Comparison of ENCODE assay signal across 8 cellular contexts in the genomic region with DNA sequence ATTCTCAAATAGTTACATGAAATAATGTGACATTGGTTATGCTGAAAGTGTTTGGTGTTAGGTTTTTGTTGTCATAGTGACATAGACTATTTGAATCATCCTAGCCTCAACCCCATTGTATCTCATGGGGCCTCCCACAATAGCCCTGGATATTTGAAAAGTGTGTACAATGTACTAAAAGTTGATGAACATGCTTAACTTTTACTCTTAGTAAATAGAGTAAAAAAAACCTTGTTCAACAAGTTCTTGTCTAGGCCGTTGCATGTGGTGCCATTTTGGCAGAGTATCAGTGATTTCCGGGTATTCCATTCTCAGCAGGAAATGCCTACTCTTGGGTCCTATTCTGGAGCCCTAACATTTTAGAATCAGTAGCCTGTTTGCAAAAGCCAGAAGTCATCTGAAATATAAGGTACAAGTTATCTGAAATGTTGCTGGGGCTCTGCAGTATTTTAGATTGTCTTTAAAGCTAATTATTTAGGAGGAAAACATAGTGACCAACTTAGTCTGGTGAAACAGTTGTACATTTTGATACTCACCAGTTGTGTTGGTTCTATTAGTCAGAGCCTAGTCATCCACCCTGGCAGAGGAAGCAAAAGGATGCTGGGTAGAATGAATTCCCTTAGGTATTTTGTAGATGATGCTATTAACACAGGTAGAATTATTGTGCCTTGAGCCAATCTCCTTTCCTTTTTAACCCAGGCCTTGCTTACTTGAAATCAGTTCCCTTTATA.
DNase-seq lines count a peak whose midpoint lies in the region; ATAC-seq and TF ChIP-seq lines count a peak whose summit lies in the region.

No MANE protein-coding gene starts in this region.

- TF ChIP-seq CTCF in AG04449 (IDR thresholded peaks at IDR 0.05; ENCODE audit: insufficient read depth, low read length, missing control alignments) (no peak), HFFc6 (IDR thresholded peaks at IDR 0.05) (no peak)

- H3K4me1 Mint-ChIP-seq in HFFc6 (ENCODE audit: low read depth) = peaks cover 37% of the 10 kb centered on the region
- peaks cover 32% of the 10 kb centered on the region for H3K4me1 Mint-ChIP-seq in activated T-helper 1 cell treated with anti-CD3 and anti-CD28 coated beads, Interleukin-12 subunit alpha, Interleukin-12 subunit beta, Interleukin-2, Interleukin-4 antibody, amounts not matched to agents 30 ng/mL and 10 ng/mL and 1 ng/mL, durations not matched to agents 14 hours and 24 hours and 36 hours (ENCODE audit: low read depth)

- no peaks in the 10 kb centered on the region for H3K27me3 Mint-ChIP-seq in HFFc6 (ENCODE audit: insufficient read depth)
- no peaks in the 10 kb centered on the region for H3K27me3 Mint-ChIP-seq in activated T-helper 1 cell treated with anti-CD3 and anti-CD28 coated beads, Interleukin-12 subunit alpha, Interleukin-12 subunit beta, Interleukin-2, Interleukin-4 antibody, amounts not matched to agents 30 ng/mL and 10 ng/mL and 1 ng/mL, durations not matched to agents 14 hours and 24 hours and 36 hours (ENCODE audit: insufficient read depth)

- CTCF ChIA-PET in AG04449 (lab: Yijun Ruan, JAX) = interaction anchor here (0.7 to 2.9 kb wide), 4 partner anchors 11 to 101 kb away, joined by 3 to 14 read pairs (median 8); no protein-coding TSS in a partner anchor

- DNase-seq in AG04449 (ENCODE audit: low read depth, low spot score) (peak; percentile 41), HFFc6 (peak; percentile 79), kidney tubule cell (ENCODE audit: low spot score) (peak; percentile 91), NCI-H2107 treated with DMSO at 0.1 percent for 48 hours (lab: John Stamatoyannopoulos, UW; ENCODE audit: unreplicated experiment) (no peak)
- DNase-seq in activated T-helper 1 cell treated with anti-CD3 and anti-CD28 coated beads, Interleukin-12 subunit alpha, Interleukin-12 subunit beta, Interleukin-2, Interleukin-4 antibody, amounts not matched to agents 30 ng/mL and 10 ng/mL and 1 ng/mL, durations not matched to agents 14 hours and 24 hours and 36 hours (ENCODE audit: low spot score) = no peak

- intact Hi-C loops in activated T-helper 1 cell treated with anti-CD3 and anti-CD28 coated beads, Interleukin-12 subunit alpha, Interleukin-12 subunit beta, Interleukin-2, Interleukin-4 antibody, amounts not matched to agents 30 ng/mL and 10 ng/mL and 1 ng/mL, durations not matched to agents 14 hours and 24 hours and 36 hours (cut with micrococcal nuclease) = no loop called here

- H3K4me3 ChIP-seq in AG04449 (ENCODE audit: low read depth, low read length) = no peak overlapping the region

- H3K4me3 Mint-ChIP-seq in HFFc6 = peak overlapping the region; percentile 57; the same call in 1 of the 2 replicates
- no peak overlapping the region for H3K4me3 Mint-ChIP-seq in activated T-helper 1 cell treated with anti-CD3 and anti-CD28 coated beads, Interleukin-12 subunit alpha, Interleukin-12 subunit beta, Interleukin-2, Interleukin-4 antibody, amounts not matched to agents 30 ng/mL and 10 ng/mL and 1 ng/mL, durations not matched to agents 14 hours and 24 hours and 36 hours

- no peaks in the 10 kb centered on the region for H3K9me3 Mint-ChIP-seq in HFFc6
- H3K9me3 Mint-ChIP-seq in activated T-helper 1 cell treated with anti-CD3 and anti-CD28 coated beads, Interleukin-12 subunit alpha, Interleukin-12 subunit beta, Interleukin-2, Interleukin-4 antibody, amounts not matched to agents 30 ng/mL and 10 ng/mL and 1 ng/mL, durations not matched to agents 14 hours and 24 hours and 36 hours = peaks cover 3% of the 10 kb centered on the region

- POLR2A ChIA-PET in AG04449 (lab: Yijun Ruan, JAX) = no interaction called here

- peaks cover 21% of the 10 kb centered on the region for H3K36me3 Mint-ChIP-seq in HFFc6 (ENCODE audit: low read depth)
- peaks cover 56% of the 10 kb centered on the region for H3K36me3 Mint-ChIP-seq in activated T-helper 1 cell treated with anti-CD3 and anti-CD28 coated beads, Interleukin-12 subunit alpha, Interleukin-12 subunit beta, Interleukin-2, Interleukin-4 antibody, amounts not matched to agents 30 ng/mL and 10 ng/mL and 1 ng/mL, durations not matched to agents 14 hours and 24 hours and 36 hours (ENCODE audit: low read depth)

- H3K27ac Mint-ChIP-seq in HFFc6 = peak overlapping the region; percentile 95
- peak overlapping the region; percentile 14 for H3K27ac Mint-ChIP-seq in activated T-helper 1 cell treated with anti-CD3 and anti-CD28 coated beads, Interleukin-12 subunit alpha, Interleukin-12 subunit beta, Interleukin-2, Interleukin-4 antibody, amounts not matched to agents 30 ng/mL and 10 ng/mL and 1 ng/mL, durations not matched to agents 14 hours and 24 hours and 36 hours

- ATAC-seq in HG02981 (IDR thresholded peaks at IDR 0.05; ENCODE audit: unreplicated experiment) (no peak), GM19455 (IDR thresholded peaks at IDR 0.05; ENCODE audit: unreplicated experiment) (no peak), HG03520 (IDR thresholded peaks at IDR 0.05; ENCODE audit: unreplicated experiment) (no peak)

Comparison
In these comparisons a context has a peak if more than half of its experiments do, and no peak if none do; other contexts are left out.
1. DNase-seq: peak in AG04449 (single experiment), HFFc6 (single experiment) and kidney tubule cell (single experiment); none in activated T-helper 1 cell treated with anti-CD3 and anti-CD28 coated beads, Interleukin-12 subunit alpha, Interleukin-12 subunit beta, Interleukin-2, Interleukin-4 antibody, amounts not matched to agents 30 ng/mL and 10 ng/mL and 1 ng/mL, durations not matched to agents 14 hours and 24 hours and 36 hours (single experiment) and NCI-H2107 treated with DMSO at 0.1 percent for 48 hours (single experiment).